Comparison of ENCODE assay signal across 1 cellular context in the genomic region with DNA sequence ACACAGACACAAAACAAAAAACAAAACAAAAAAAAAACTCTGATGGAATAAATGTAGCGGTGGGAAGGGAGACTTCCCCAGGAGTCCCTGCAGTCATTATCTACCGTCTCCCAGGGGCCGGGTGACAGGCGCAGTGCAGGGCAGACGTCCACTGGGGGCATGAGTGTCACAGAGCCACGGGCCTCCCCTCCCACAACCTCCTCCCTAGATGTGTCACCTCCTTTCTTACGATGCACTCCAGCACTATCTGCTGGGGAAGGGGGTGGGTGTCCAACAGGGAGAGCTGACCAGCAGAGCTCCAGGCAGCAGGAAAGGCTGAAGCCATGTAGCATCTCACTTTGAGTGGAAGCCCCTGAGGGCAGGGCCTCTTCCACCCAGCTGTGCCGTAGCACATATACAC.
TF ChIP-seq lines count a peak whose summit lies in the region.

No MANE protein-coding gene starts in this region.

TF ChIP-seq in HCT116, 20 proteins besides CTCF, POLR2A, EP300 and RAD21 (continued from another document):
- TF ChIP-seq POLR2AphosphoS5 (IDR thresholded peaks at IDR 0.05; ENCODE audit: low read depth, low read length): no peak
- no peak for TF ChIP-seq ZFX (IDR thresholded peaks at IDR 0.05)
- no peak for TF ChIP-seq EGR1 (IDR thresholded peaks at IDR 0.05; ENCODE audit: low read depth)
- no peak for TF ChIP-seq FOSL1 (IDR thresholded peaks at IDR 0.05; ENCODE audit: low read depth)
- TF ChIP-seq CEBPB (IDR thresholded peaks at IDR 0.05; ENCODE audit: low read depth): no peak
- TF ChIP-seq, protein P1, sequence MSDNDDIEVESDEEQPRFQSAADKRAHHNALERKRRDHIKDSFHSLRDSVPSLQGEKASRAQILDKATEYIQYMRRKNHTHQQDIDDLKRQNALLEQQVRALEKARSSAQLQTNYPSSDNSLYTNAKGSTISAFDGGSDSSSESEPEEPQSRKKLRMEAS (IDR thresholded peaks at IDR 0.05): no peak
- TF ChIP-seq ZNF274 (IDR thresholded peaks at IDR 0.05; ENCODE audit: low read depth, low read length): no peak
- no peak for TF ChIP-seq CBX3 (IDR thresholded peaks at IDR 0.05; ENCODE audit: low read depth)
- no peak for TF ChIP-seq REST (IDR thresholded peaks at IDR 0.05; ENCODE audit: low read depth)
